Comparison of ENCODE assay signal across 1 cellular context in the genomic region with DNA sequence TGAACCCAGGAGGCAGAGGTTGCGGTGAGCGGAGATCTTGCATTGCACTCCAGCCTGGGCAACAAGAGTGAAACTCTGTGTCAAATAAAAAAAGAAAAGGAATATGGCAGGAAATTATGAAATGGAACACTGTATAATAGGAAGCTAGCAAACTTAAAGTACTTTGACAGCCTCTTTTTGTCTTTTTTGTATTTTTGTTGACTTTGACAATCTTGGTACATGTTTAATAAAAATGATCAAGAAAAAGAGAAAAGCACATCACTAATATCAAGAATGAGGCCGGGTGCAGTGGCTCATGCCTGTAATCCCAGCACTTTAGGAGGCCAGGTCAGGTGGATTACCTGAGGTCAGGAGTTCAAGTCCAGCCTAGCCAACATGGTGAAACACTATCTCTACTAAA.
TF ChIP-seq lines count a peak whose summit lies in the region.

No MANE protein-coding gene starts in this region.

TF ChIP-seq in HepG2, 621 proteins besides CTCF, POLR2A, EP300 and RAD21 (continued from another document):
- TF ChIP-seq, protein P1, sequence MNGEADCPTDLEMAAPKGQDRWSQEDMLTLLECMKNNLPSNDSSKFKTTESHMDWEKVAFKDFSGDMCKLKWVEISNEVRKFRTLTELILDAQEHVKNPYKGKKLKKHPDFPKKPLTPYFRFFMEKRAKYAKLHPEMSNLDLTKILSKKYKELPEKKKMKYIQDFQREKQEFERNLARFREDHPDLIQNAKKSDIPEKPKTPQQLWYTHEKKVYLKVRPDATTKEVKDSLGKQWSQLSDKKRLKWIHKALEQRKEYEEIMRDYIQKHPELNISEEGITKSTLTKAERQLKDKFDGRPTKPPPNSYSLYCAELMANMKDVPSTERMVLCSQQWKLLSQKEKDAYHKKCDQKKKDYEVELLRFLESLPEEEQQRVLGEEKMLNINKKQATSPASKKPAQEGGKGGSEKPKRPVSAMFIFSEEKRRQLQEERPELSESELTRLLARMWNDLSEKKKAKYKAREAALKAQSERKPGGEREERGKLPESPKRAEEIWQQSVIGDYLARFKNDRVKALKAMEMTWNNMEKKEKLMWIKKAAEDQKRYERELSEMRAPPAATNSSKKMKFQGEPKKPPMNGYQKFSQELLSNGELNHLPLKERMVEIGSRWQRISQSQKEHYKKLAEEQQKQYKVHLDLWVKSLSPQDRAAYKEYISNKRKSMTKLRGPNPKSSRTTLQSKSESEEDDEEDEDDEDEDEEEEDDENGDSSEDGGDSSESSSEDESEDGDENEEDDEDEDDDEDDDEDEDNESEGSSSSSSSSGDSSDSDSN (CRISPR knock-in tag; IDR thresholded peaks at IDR 0.05): no peak
- no peak for TF ChIP-seq EEA1 (CRISPR knock-in tag; IDR thresholded peaks at IDR 0.05; ENCODE audit: borderline replicate concordance)
